In genomic region chr2:218726004-218726574, GRCh38 we compare ENCODE assay signal across 6 cellular contexts.
"Had no signal": no experiment of that assay in that cellular context is flagged by ENCODE, and none has a peak within 500 bp of the region (broad histone marks: within the 10 kb centered on the region; RNA-seq: fewer than 3 reads in every experiment).

No MANE protein-coding gene starts in this region.

- ATAC-seq: GM23338 had no signal

- H3K4me3 ChIP-seq: GM23338 had no signal

- DNase-seq: H9, HCEC 1CT, HFFc6, KBM-7 had no signal

- H3K4me3 Mint-ChIP-seq: GM23338, H9, HFFc6 had no signal

- H3K27me3 Mint-ChIP-seq: IgD-negative memory B cell had no signal

- H3K27ac Mint-ChIP-seq: GM23338, H9, HFFc6 had no signal
